ENCODE assay signal across 10 cellular contexts in the genomic region with DNA sequence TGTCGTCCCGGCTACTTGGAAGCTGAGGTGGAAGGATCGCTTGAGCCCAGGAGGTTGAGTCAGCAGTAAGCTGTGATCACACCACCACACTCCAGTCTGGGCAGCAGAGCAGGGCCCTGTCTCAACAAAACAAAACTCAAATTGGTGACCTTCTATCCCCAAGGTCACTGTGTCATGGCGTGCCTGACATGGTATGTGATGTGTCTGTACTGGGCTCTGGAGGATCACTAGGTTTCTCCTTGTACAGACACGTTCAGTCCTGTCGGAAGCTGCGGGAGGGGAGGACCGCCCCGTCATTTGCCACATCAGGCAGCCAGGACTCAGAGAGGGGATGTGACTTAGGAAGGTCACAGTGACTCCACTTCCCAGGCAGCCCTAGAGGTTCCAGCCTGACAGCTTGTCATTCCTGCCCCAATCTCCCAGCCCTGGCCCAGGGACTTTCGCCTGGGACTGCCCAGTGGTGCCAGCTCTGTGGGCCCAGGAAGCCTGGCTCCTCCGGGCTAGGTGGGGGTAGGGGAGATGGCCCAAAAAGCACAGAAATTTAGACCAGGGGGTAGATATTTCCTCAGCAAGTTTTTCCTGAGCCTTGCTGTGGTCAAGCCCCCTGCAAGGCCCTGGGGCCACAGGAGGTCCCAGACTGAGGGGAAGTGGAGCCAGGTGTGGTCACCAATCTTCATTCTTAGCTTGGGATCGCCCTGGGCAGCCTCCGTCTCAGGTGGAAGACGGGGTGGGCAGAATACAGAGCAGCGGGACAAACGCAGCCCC. TPM values are rescaled to one million over a fixed set of nuclear protein-coding genes. Genes with fewer than 3 reads are reported as not detected.
DNase-seq lines count a peak whose midpoint lies in the region; ATAC-seq and TF ChIP-seq lines count a peak whose summit lies in the region.
"Had no signal": no experiment of that assay in that cellular context is flagged by ENCODE, and none has a peak within 500 bp of the region (broad histone marks: within the 10 kb centered on the region; RNA-seq: fewer than 3 reads in every experiment).

No MANE protein-coding gene starts in this region.

- H3K9me3 ChIP-seq in muscle layer of colon (ENCODE audit: low read length), result no peaks in the 10 kb centered on the region

- ATAC-seq in Right ventricle myocardium inferior (peak; percentile 9), GM21528 (IDR thresholded peaks at IDR 0.05; ENCODE audit: low FRiP score, unreplicated experiment) (no peak), GM21619 (IDR thresholded peaks at IDR 0.05; ENCODE audit: unreplicated experiment) (no peak)

- no peak overlapping the region for H3K4me3 ChIP-seq in muscle layer of colon (ENCODE audit: low read depth in 1 of 2, low read length in 2 of 2)

- no peak overlapping the region for H3K9ac ChIP-seq in muscle layer of colon (ENCODE audit: low read length)

- no peaks in the 10 kb centered on the region for H3K27me3 ChIP-seq in muscle layer of colon (ENCODE audit: control insufficient read depth in 1 of 2, insufficient read depth in 2 of 2, low read length in 2 of 2)

- H3K4me1 ChIP-seq in muscle layer of colon (ENCODE audit: insufficient read depth, low read length), result peaks cover 74% of the 10 kb centered on the region

- peaks cover 6% of the 10 kb centered on the region for H3K36me3 ChIP-seq in muscle layer of colon (ENCODE audit: insufficient read depth, low read length)

- no peak for TF ChIP-seq CTCF in GM13977 (IDR thresholded peaks at IDR 0.05; ENCODE audit: extremely low read depth, insufficient read depth, missing control alignments)

- peak overlapping the region; percentile 61 for H3K27ac ChIP-seq in muscle layer of colon (ENCODE audit: low read depth, low read length)
- H3K27ac ChIP-seq: HL-60 had no signal

- intact Hi-C loops in Right ventricle myocardium inferior (cut with DNase I), result loop anchor here (5.0 kb wide), 1 partner anchor 63 kb away; a partner anchor contains a TSS
- intact Hi-C loops in cardiac septum (cut with DNase I), result loop anchor here (5.0 kb wide), 2 partner anchors 57 to 73 kb away; a partner anchor contains a TSS

- in situ Hi-C loops in GM13977 (cut with MboI; ENCODE audit: low pct_unique_long_range_greater_than_20kb, low sequenced_read_pairs, unreplicated experiment), result no loop called here

- DNase-seq in Right ventricle myocardium inferior (ENCODE audit: missing footprints) (peak; percentile 71), cardiac septum (ENCODE audit: low spot score) (no peak), fibroblast of gingiva (ENCODE audit: low read depth) (peak; percentile 65), NOMO-1 (lab: John Stamatoyannopoulos, UW; ENCODE audit: unreplicated experiment in 2 of 2) (no peak), GM13977 (ENCODE audit: low spot score) (no peak)
- DNase-seq: effector memory CD4-positive, alpha-beta T cell had no signal

RNA-seq across cellular contexts. Expression of a gene that starts 53.2 kb away (rescaled TPM):
- 90.1 TPM for total RNA-seq in Right ventricle myocardium inferior
- total RNA-seq in cardiac septum, result 115 TPM

RNA-seq across cellular contexts. Expression of a gene that starts 57.7 kb away (rescaled TPM):
- 44.1 TPM for total RNA-seq in Right ventricle myocardium inferior
- total RNA-seq in cardiac septum, result 24.0 TPM

Comparison
In these comparisons a context has a peak if more than half of its experiments do, and no peak if none do; other contexts are left out.
1. DNase-seq: peak in Right ventricle myocardium inferior (single experiment) and fibroblast of gingiva (single experiment); none in cardiac septum (single experiment), NOMO-1 (0 of 2) and GM13977 (single experiment).